1 cellular context compared by ENCODE assay signal in the genomic region with DNA sequence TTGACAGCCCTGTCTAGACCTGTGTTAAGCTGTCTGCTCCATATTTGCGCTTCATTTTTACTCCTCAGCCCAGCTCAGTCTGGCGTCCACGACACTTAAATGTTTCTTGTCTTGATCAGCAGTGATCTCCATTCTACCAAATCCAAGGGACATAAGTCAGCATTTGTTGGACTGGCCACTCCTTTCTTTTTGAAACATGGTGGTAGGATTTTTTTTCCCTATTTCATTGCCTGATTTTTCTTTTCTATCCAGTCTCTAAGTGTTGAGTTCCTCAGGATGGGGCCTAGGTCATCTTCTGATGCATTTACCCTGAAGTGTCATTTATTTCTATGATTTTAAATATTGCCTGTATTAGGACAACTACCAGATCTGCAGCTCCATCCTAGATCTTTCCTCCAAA.
TF ChIP-seq lines count a peak whose summit lies in the region.

No MANE protein-coding gene starts in this region.

TF ChIP-seq in GM23338, 12 proteins besides CTCF, POLR2A, EP300 and RAD21 (continued from another document):
- TF ChIP-seq, protein P1, sequence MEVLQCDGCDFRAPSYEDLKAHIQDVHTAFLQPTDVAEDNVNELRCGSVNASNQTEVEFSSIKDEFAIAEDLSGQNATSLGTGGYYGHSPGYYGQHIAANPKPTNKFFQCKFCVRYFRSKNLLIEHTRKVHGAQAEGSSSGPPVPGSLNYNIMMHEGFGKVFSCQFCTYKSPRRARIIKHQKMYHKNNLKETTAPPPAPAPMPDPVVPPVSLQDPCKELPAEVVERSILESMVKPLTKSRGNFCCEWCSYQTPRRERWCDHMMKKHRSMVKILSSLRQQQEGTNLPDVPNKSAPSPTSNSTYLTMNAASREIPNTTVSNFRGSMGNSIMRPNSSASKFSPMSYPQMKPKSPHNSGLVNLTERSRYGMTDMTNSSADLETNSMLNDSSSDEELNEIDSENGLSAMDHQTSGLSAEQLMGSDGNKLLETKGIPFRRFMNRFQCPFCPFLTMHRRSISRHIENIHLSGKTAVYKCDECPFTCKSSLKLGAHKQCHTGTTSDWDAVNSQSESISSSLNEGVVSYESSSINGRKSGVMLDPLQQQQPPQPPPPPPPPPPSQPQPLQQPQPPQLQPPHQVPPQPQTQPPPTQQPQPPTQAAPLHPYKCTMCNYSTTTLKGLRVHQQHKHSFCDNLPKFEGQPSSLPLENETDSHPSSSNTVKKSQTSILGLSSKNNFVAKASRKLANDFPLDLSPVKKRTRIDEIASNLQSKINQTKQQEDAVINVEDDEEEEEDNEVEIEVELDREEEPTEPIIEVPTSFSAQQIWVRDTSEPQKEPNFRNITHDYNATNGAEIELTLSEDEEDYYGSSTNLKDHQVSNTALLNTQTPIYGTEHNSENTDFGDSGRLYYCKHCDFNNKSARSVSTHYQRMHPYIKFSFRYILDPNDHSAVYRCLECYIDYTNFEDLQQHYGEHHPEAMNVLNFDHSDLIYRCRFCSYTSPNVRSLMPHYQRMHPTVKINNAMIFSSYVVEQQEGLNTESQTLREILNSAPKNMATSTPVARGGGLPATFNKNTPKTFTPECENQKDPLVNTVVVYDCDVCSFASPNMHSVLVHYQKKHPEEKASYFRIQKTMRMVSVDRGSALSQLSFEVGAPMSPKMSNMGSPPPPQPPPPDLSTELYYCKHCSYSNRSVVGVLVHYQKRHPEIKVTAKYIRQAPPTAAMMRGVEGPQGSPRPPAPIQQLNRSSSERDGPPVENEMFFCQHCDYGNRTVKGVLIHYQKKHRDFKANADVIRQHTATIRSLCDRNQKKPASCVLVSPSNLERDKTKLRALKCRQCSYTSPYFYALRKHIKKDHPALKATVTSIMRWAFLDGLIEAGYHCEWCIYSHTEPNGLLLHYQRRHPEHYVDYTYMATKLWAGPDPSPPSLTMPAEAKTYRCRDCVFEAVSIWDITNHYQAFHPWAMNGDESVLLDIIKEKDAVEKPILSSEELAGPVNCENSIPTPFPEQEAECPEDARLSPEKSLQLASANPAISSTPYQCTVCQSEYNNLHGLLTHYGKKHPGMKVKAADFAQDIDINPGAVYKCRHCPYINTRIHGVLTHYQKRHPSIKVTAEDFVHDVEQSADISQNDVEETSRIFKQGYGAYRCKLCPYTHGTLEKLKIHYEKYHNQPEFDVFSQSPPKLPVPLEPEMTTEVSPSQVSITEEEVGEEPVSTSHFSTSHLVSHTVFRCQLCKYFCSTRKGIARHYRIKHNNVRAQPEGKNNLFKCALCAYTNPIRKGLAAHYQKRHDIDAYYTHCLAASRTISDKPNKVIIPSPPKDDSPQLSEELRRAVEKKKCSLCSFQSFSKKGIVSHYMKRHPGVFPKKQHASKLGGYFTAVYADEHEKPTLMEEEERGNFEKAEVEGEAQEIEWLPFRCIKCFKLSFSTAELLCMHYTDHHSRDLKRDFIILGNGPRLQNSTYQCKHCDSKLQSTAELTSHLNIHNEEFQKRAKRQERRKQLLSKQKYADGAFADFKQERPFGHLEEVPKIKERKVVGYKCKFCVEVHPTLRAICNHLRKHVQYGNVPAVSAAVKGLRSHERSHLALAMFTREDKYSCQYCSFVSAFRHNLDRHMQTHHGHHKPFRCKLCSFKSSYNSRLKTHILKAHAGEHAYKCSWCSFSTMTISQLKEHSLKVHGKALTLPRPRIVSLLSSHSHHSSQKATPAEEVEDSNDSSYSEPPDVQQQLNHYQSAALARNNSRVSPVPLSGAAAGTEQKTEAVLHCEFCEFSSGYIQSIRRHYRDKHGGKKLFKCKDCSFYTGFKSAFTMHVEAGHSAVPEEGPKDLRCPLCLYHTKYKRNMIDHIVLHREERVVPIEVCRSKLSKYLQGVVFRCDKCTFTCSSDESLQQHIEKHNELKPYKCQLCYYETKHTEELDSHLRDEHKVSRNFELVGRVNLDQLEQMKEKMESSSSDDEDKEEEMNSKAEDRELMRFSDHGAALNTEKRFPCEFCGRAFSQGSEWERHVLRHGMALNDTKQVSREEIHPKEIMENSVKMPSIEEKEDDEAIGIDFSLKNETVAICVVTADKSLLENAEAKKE (CRISPR knock-in tag; IDR thresholded peaks at IDR 0.05): no peak
- TF ChIP-seq EZH2phosphoT487 (IDR thresholded peaks at IDR 0.05; ENCODE audit: unreplicated experiment) (no peak), POLR2AphosphoS5 (IDR thresholded peaks at IDR 0.05; ENCODE audit: low read depth) (no peak)
